In genomic region chr4:185836268-185837084, GRCh38 we compare ENCODE assay signal across 20 cellular contexts. TPM values are rescaled to one million over a fixed set of nuclear protein-coding genes. Genes with fewer than 3 reads are reported as not detected.
DNase-seq lines count a peak whose midpoint lies in the region; ATAC-seq and TF ChIP-seq lines count a peak whose summit lies in the region.
"Had no signal": no experiment of that assay in that cellular context is flagged by ENCODE, and none has a peak within 500 bp of the region (broad histone marks: within the 10 kb centered on the region; RNA-seq: fewer than 3 reads in every experiment).

No MANE protein-coding gene starts in this region.

- peak in 1 of 2 donors; percentile 33 for ATAC-seq in right cardiac atrium
- ATAC-seq: stimulated activated memory B cell treated with anti-CD40 and anti-IgM and Interleukin-4, amounts not matched to agents 10 μg/mL and 1 μg/mL and 100 μg/mL, for 72 hours had no signal

- peak overlapping the region; percentile 84 for H2BK5ac ChIP-seq in H9 (ENCODE audit: insufficient read length, low read length)

- H3K14ac ChIP-seq in H9 (ENCODE audit: insufficient read depth, low read length): no peak overlapping the region

- DNase-seq in H9 (no peak), OCI-M1 (lab: John Stamatoyannopoulos, UW) (peak; percentile 10), right cardiac atrium (no peak), osteoblast (ENCODE audit: insufficient read length, low spot score, missing footprints) (peak; percentile 34), DMS 273 treated with DMSO at 0.1 percent for 48 hours (lab: John Stamatoyannopoulos, UW) (no peak), iPS-NIHi7 (ENCODE audit: extremely low spot score) (no peak)
- no peak for DNase-seq in stimulated activated CD4-positive, alpha-beta T cell treated with anti-CD3 and anti-CD28 coated beads, Interleukin-2, amount 100 ng/mL, for 24 hours
- no peak for DNase-seq in activated T-cell treated with anti-CD3 and anti-CD28 coated beads, Interleukin-2, amount 50 U/mL, for 48 hours
- DNase-seq: activated CD4-positive, alpha-beta memory T cell treated with anti-CD3 and anti-CD28 coated beads, Interleukin-2, amount 10 ng/mL, durations not matched to agents 7 days and 5 days; activated naive CD4-positive, alpha-beta T cell treated with Interleukin-2 at 50 U/mL for 16 hours; anterior cingulate cortex; DND-41; kidney glomerular epithelial cell; midbrain; NCI-H1105; NCI-H2081 treated with DMSO at 0.1 percent for 48 hours; NCI-H510A; T-helper 2 cell; thyroid gland had no signal

- no peak overlapping the region for H2BK120ac ChIP-seq in H9 (ENCODE audit: low read depth, low read length, poor library complexity, severe bottlenecking)

- H2AFZ ChIP-seq in H9 (ENCODE audit: low read length): no peak overlapping the region
- H2AFZ ChIP-seq in osteoblast (ENCODE audit: low read length): no peak overlapping the region

- H3T11ph ChIP-seq in H9 (ENCODE audit: low read length): no peak overlapping the region

- no peaks in the 10 kb centered on the region for H3K9me3 Mint-ChIP-seq in H9
- H3K9me3 Mint-ChIP-seq: activated CD4-positive, alpha-beta memory T cell treated with anti-CD3 and anti-CD28 coated beads, Interleukin-2, amount 10 ng/mL, durations not matched to agents 7 days and 5 days; stimulated activated memory B cell treated with anti-CD40 and anti-IgM and Interleukin-4, amounts not matched to agents 10 μg/mL and 1 μg/mL and 100 μg/mL, for 72 hours had no signal

- H3K27me3 Mint-ChIP-seq in H9 (ENCODE audit: low read depth): no peaks in the 10 kb centered on the region
- H3K27me3 Mint-ChIP-seq: activated CD4-positive, alpha-beta memory T cell treated with anti-CD3 and anti-CD28 coated beads, Interleukin-2, amount 10 ng/mL, durations not matched to agents 7 days and 5 days; stimulated activated memory B cell treated with anti-CD40 and anti-IgM and Interleukin-4, amounts not matched to agents 10 μg/mL and 1 μg/mL and 100 μg/mL, for 72 hours had no signal

- H3K56ac ChIP-seq in H9 (ENCODE audit: insufficient read length, low read depth, low read length): no peak overlapping the region

- H4K91ac ChIP-seq in H9 (ENCODE audit: insufficient read length, low read depth, low read length): no peak overlapping the region

- peaks cover 0 to 6% (median 3%) of the 10 kb centered on the region in 3 experiments; a peak in 3 of 7 replicates for H3K36me3 Mint-ChIP-seq in H9 (ENCODE audit: insufficient read depth in 1 of 3, low read depth in 3 of 3)
- H3K36me3 Mint-ChIP-seq: stimulated activated memory B cell treated with anti-CD40 and anti-IgM and Interleukin-4, amounts not matched to agents 10 μg/mL and 1 μg/mL and 100 μg/mL, for 72 hours had no signal

- no peak overlapping the region for H3K4ac ChIP-seq in H9 (ENCODE audit: low read depth, low read length)

- no peak overlapping the region for H2AK5ac ChIP-seq in H9 (ENCODE audit: insufficient read length, low read length)

- H2BK20ac ChIP-seq in H9 (ENCODE audit: low read depth, low read length, poor library complexity, severe bottlenecking): no peak overlapping the region

- H3K18ac ChIP-seq in H9 (ENCODE audit: insufficient read length, low read depth, low read length): no peak overlapping the region

- no peak overlapping the region for H3K4me3 ChIP-seq in right cardiac atrium (ENCODE audit: low read length)
- H3K4me3 ChIP-seq in osteoblast (ENCODE audit: insufficient read depth, low read length): no peak overlapping the region
- H3K4me3 ChIP-seq: thyroid gland had no signal

- H4K8ac ChIP-seq in H9 (replicated peaks; ENCODE audit: insufficient read length, low read depth, low read length): no peak overlapping the region

- H3K23ac ChIP-seq in H9 (ENCODE audit: insufficient read length, low read depth, low read length): no peak overlapping the region

- peak overlapping the region in 2 of 3 experiments; percentile 85 to 98; a peak in 6 of 7 replicates for H3K27ac Mint-ChIP-seq in H9
- H3K27ac Mint-ChIP-seq: activated CD4-positive, alpha-beta memory T cell treated with anti-CD3 and anti-CD28 coated beads, Interleukin-2, amount 10 ng/mL, durations not matched to agents 7 days and 5 days; stimulated activated memory B cell treated with anti-CD40 and anti-IgM and Interleukin-4, amounts not matched to agents 10 μg/mL and 1 μg/mL and 100 μg/mL, for 72 hours had no signal

- H3K4me1 Mint-ChIP-seq in H9: peaks cover 19 to 33% of the 10 kb centered on the region in 2 experiments
- H3K4me1 Mint-ChIP-seq: activated CD4-positive, alpha-beta memory T cell treated with anti-CD3 and anti-CD28 coated beads, Interleukin-2, amount 10 ng/mL, durations not matched to agents 7 days and 5 days; stimulated activated memory B cell treated with anti-CD40 and anti-IgM and Interleukin-4, amounts not matched to agents 10 μg/mL and 1 μg/mL and 100 μg/mL, for 72 hours had no signal

- no peak overlapping the region for H3K9ac ChIP-seq in H9 (ENCODE audit: extremely low read depth, insufficient read length, low read length)

- peak overlapping the region; percentile 64 for H2BK12ac ChIP-seq in H9 (ENCODE audit: insufficient read length, low read depth, low read length)

- no peaks in the 10 kb centered on the region for H3K23me2 ChIP-seq in H9 (ENCODE audit: insufficient read length, low read depth, low read length, poor library complexity, severe bottlenecking)

- H3K4me2 ChIP-seq in H9 (ENCODE audit: insufficient read depth, insufficient read length, low read length) (peak overlapping the region; percentile 29), osteoblast (ENCODE audit: insufficient read depth, low read length) (no peak overlapping the region)

- H3K4me3 Mint-ChIP-seq in H9: peak overlapping the region in 1 of 2 experiments; percentile 2; a peak in 2 of 5 replicates
- H3K4me3 Mint-ChIP-seq: activated CD4-positive, alpha-beta memory T cell treated with anti-CD3 and anti-CD28 coated beads, Interleukin-2, amount 10 ng/mL, durations not matched to agents 7 days and 5 days; stimulated activated memory B cell treated with anti-CD40 and anti-IgM and Interleukin-4, amounts not matched to agents 10 μg/mL and 1 μg/mL and 100 μg/mL, for 72 hours had no signal

- H3K36me3 ChIP-seq in osteoblast (ENCODE audit: insufficient read depth, low read length): no peaks in the 10 kb centered on the region
- H3K36me3 ChIP-seq: thyroid gland had no signal

- intact Hi-C loops in right cardiac atrium (cut with DNase I): no loop called here

- H3K27me3 ChIP-seq in H9 (ENCODE audit: insufficient read depth, low read length) (no peaks in the 10 kb centered on the region), right cardiac atrium (ENCODE audit: control insufficient read depth, insufficient read depth) (no peaks in the 10 kb centered on the region), osteoblast (ENCODE audit: insufficient read depth, low read length) (no peaks in the 10 kb centered on the region)
- H3K27me3 ChIP-seq: thyroid gland had no signal

- no peaks in the 10 kb centered on the region for H3K79me1 ChIP-seq in H9 (ENCODE audit: insufficient read depth, low read depth, low read length, poor library complexity, severe bottlenecking)

- H2BK15ac ChIP-seq in H9 (ENCODE audit: low read depth, low read length): no peak overlapping the region

- WGBS in H9 (ENCODE audit: extremely low coverage, insufficient read length, low lambda C conversion rate): no CpG with 5 or more reads among the region's 7 CpGs
- WGBS in right cardiac atrium: 58% methylated on average over 7 of the region's 7 CpGs

- H3K4me1 ChIP-seq in H9 (ENCODE audit: insufficient read depth, low read length): peaks cover 26% of the 10 kb centered on the region; the same call in 1 of the 2 replicates
- H3K4me1 ChIP-seq in right cardiac atrium (ENCODE audit: control insufficient read depth, insufficient read depth, low read length): peaks cover 15% of the 10 kb centered on the region
- peaks cover 32% of the 10 kb centered on the region for H3K4me1 ChIP-seq in osteoblast (ENCODE audit: insufficient read depth, low read length)

- no peaks in the 10 kb centered on the region for H3K79me2 ChIP-seq in H9 (ENCODE audit: insufficient read depth, low read length)
- no peaks in the 10 kb centered on the region for H3K79me2 ChIP-seq in osteoblast (ENCODE audit: insufficient read depth, low read length)

- no peak for TF ChIP-seq CTCF in H9 (conservative IDR thresholded peaks at IDR 0.05)
- no peak for TF ChIP-seq CTCF in osteoblast (IDR thresholded peaks at IDR 0.05; ENCODE audit: extremely low read depth, low read depth, low read length)

- no peaks in the 10 kb centered on the region for H3K9me3 ChIP-seq in H9 (ENCODE audit: control insufficient read depth, low read depth, low read length)
- H3K9me3 ChIP-seq in right cardiac atrium (ENCODE audit: control insufficient read depth, low read length): no peaks in the 10 kb centered on the region
- H3K9me3 ChIP-seq in osteoblast (ENCODE audit: low read depth, low read length): no peaks in the 10 kb centered on the region
- H3K9me3 ChIP-seq: thyroid gland had no signal

- no peak overlapping the region for H4K5ac ChIP-seq in H9 (ENCODE audit: insufficient read length, low read depth, low read length)

- peak overlapping the region; percentile 100 for H3K27ac ChIP-seq in H9 (ENCODE audit: insufficient read length, low read depth, low read length)
- peak overlapping the region; percentile 80 for H3K27ac ChIP-seq in right cardiac atrium (ENCODE audit: low read length)
- H3K27ac ChIP-seq in osteoblast (ENCODE audit: low read depth, low read length): no peak overlapping the region

- H4K20me1 ChIP-seq in H9 (ENCODE audit: control insufficient read depth, insufficient read depth, insufficient read length): no peaks in the 10 kb centered on the region
- H4K20me1 ChIP-seq in osteoblast (ENCODE audit: insufficient read depth, low read length): no peaks in the 10 kb centered on the region

RNA-seq across cellular contexts. Expression of gene SORBS2, which starts 24.5 kb away (rescaled TPM):
- 8.8 and 9.7 TPM in 2 replicates for total RNA-seq in H9 (2021)
- 100 to 1,000 TPM; 578 to 776 (median 669) TPM for total RNA-seq in right cardiac atrium
- 181 TPM for polyA plus RNA-seq in right cardiac atrium
- 50.7 and 85.0 TPM in 2 replicates for total RNA-seq in osteoblast
- total RNA-seq: activated CD4-positive, alpha-beta memory T cell treated with anti-CD3 and anti-CD28 coated beads, Interleukin-2, amount 10 ng/mL, durations not matched to agents 7 days and 5 days had no signal

Comparison
In these comparisons a context has a peak if more than half of its experiments do, and no peak if none do; other contexts are left out.
1. DNase-seq: peak in OCI-M1 (single experiment) and osteoblast (single experiment); none in H9 (single experiment), right cardiac atrium (0 of 3), stimulated activated CD4-positive, alpha-beta T cell treated with anti-CD3 and anti-CD28 coated beads, Interleukin-2, amount 100 ng/mL, for 24 hours (0 of 2), DMS 273 treated with DMSO at 0.1 percent for 48 hours (single experiment), activated T-cell treated with anti-CD3 and anti-CD28 coated beads, Interleukin-2, amount 50 U/mL, for 48 hours (0 of 2) and iPS-NIHi7 (single experiment).